Comparison of ENCODE assay signal across 15 cellular contexts in genomic region chr6:163951990-163952389, GRCh38.
DNase-seq lines count a peak whose midpoint lies in the region; ATAC-seq and TF ChIP-seq lines count a peak whose summit lies in the region.
"Had no signal": no experiment of that assay in that cellular context is flagged by ENCODE, and none has a peak within 500 bp of the region (broad histone marks: within the 10 kb centered on the region; RNA-seq: fewer than 3 reads in every experiment).

No MANE protein-coding gene starts in this region.

- H3K9me3 Mint-ChIP-seq in brain, result peaks cover 0 to 37% (median 4%) of the 10 kb centered on the region in 5 experiments

- no peak overlapping the region for H3K56ac ChIP-seq in IMR-90 (ENCODE audit: extremely low read depth, insufficient read depth, low read length)

- POLR2A ChIA-PET in IMR-90 (lab: Charles Lee; ENCODE audit: unreplicated experiment), result no interaction called here

- no peak overlapping the region for H3K14ac ChIP-seq in IMR-90 (replicated peaks; ENCODE audit: low read depth, low read length)

- BruUV-seq in IMR-90 (replicated peaks; lab: Mats Ljungman, UMichigan), result no TSS peak

- no peaks in the 10 kb centered on the region for H4K20me1 ChIP-seq in IMR-90 (ENCODE audit: insufficient read depth, low read length)
- H4K20me1 ChIP-seq: BLaER1 treated with 17β-estradiol and CSF1 and Interleukin-3, amounts not matched to agents 10 nM and 100 nM had no signal

- no peak overlapping the region for H2AK5ac ChIP-seq in IMR-90 (ENCODE audit: low read depth, low read length)

- no peak overlapping the region for H3K4me2 ChIP-seq in IMR-90 (ENCODE audit: low read depth, low read length)
- H3K4me2 ChIP-seq: BLaER1 treated with 17β-estradiol and CSF1 and Interleukin-3, amounts not matched to agents 10 nM and 100 nM had no signal

- H3K27ac Mint-ChIP-seq in brain, result peak overlapping the region in 3 of 5 experiments; percentile 3 to 87 (median 63)
- H3K27ac Mint-ChIP-seq: CD4-positive, CD25-positive, alpha-beta regulatory T cell had no signal

- no peak for TF ChIP-seq RAD21 in IMR-90 (IDR thresholded peaks at IDR 0.05; ENCODE audit: low read length)

- H4K8ac ChIP-seq in IMR-90 (ENCODE audit: low read depth in 2 of 2, low read length in 2 of 2), result no peak overlapping the region

- H3K36me3 ChIP-seq in IMR-90 (ENCODE audit: control insufficient read depth, insufficient read depth, low read length) (no peaks in the 10 kb centered on the region), psoas muscle (ENCODE audit: insufficient read depth in 1 of 2, low read depth in 1 of 2) (no peaks in the 10 kb centered on the region), ovary (no peaks in the 10 kb centered on the region), left ventricle myocardium inferior (no peaks in the 10 kb centered on the region)
- H3K36me3 ChIP-seq: BLaER1 treated with 17β-estradiol and CSF1 and Interleukin-3, amounts not matched to agents 10 nM and 100 nM had no signal

- no peak overlapping the region for H4K5ac ChIP-seq in IMR-90 (ENCODE audit: low read depth, low read length)

- no peak overlapping the region for H3K4me3 ChIP-seq in IMR-90 (ENCODE audit: insufficient read depth, low read depth, low read length)
- no peak overlapping the region for H3K4me3 ChIP-seq in psoas muscle
- H3K4me3 ChIP-seq in ovary, result no peak overlapping the region
- no peak overlapping the region for H3K4me3 ChIP-seq in left ventricle myocardium inferior
- H3K4me3 ChIP-seq: BLaER1 treated with 17β-estradiol and CSF1 and Interleukin-3, amounts not matched to agents 10 nM and 100 nM had no signal

- no peak overlapping the region for H2AK9ac ChIP-seq in IMR-90 (replicated peaks; ENCODE audit: low read depth, low read length, poor library complexity)

- H3K27me3 ChIP-seq in IMR-90 (ENCODE audit: control insufficient read depth, insufficient read depth, low read length) (no peaks in the 10 kb centered on the region), psoas muscle (ENCODE audit: insufficient read depth in 3 of 3, low read length in 2 of 3) (no peaks in the 10 kb centered on the region), ovary (no peaks in the 10 kb centered on the region), left ventricle myocardium inferior (ENCODE audit: low read depth) (no peaks in the 10 kb centered on the region)
- H3K27me3 ChIP-seq: BLaER1 treated with 17β-estradiol and CSF1 and Interleukin-3, amounts not matched to agents 10 nM and 100 nM had no signal

- TF ChIP-seq POLR2A in IMR-90 (IDR thresholded peaks at IDR 0.05; ENCODE audit: low read depth, low read length) (no peak), ovary (IDR thresholded peaks at IDR 0.05) (no peak)

- H2BK120ac ChIP-seq in IMR-90 (ENCODE audit: low read depth, low read length), result no peak overlapping the region

- no peak overlapping the region for H3K18ac ChIP-seq in IMR-90 (ENCODE audit: low read depth, low read length)

- no peaks in the 10 kb centered on the region for H3K79me1 ChIP-seq in IMR-90 (ENCODE audit: low read depth in 1 of 2, low read length in 2 of 2)

- CTCF ChIA-PET in IMR-90 (lab: Yijun Ruan, JAX), result interaction anchor here (0.6 kb wide), 1 partner anchor 24 kb away, joined by 4 read pairs; no protein-coding TSS in a partner anchor

- H3K36me3 Mint-ChIP-seq in brain, result peaks cover 3% of the 10 kb centered on the region
- H3K36me3 Mint-ChIP-seq: CD4-positive, CD25-positive, alpha-beta regulatory T cell had no signal

- no peak for ATAC-seq in IMR-90 (ENCODE audit: low read depth)
- ATAC-seq in psoas muscle, result peak in 3 of 4 donors; percentile 25 to 66 (median 40)
- no peak for ATAC-seq in HG03457 (IDR thresholded peaks at IDR 0.05; ENCODE audit: unreplicated experiment)
- ATAC-seq: HCT116 had no signal

- peak overlapping the region; percentile 21 for H2AFZ ChIP-seq in IMR-90 (replicated peaks; ENCODE audit: low read length, poor library complexity)

- H3K23ac ChIP-seq in IMR-90 (ENCODE audit: low read depth, low read length), result no peak overlapping the region

- H3K4me1 ChIP-seq in IMR-90 (ENCODE audit: control insufficient read depth, insufficient read depth, low read length) (0 out of 2 replicates have a peak, but pooled peaks cover 3% of the 10 kb centered on the region), psoas muscle (peaks cover 20% of the 10 kb centered on the region), ovary (ENCODE audit: insufficient read depth) (no peaks in the 10 kb centered on the region), left ventricle myocardium inferior (peaks cover 23% of the 10 kb centered on the region)

- DNase-seq in IMR-90 (no peak), myocyte (ENCODE audit: low read depth) (peak; percentile 51), psoas muscle (peak in 1 of 2 donors; percentile 61), ovary (no peak), medulla oblongata (ENCODE audit: extremely low spot score) (no peak), left ventricle myocardium inferior (no peak)
- DNase-seq: ACHN; Calu3; CD4-positive, CD25-positive, alpha-beta regulatory T cell; DMS 273 treated with DMSO at 0.1 percent for 48 hours had no signal

- no peak overlapping the region for H2BK5ac ChIP-seq in IMR-90 (ENCODE audit: low read depth, low read length, poor library complexity, severe bottlenecking)

- dilution Hi-C loops in IMR-90 (cut with HindIII; ENCODE audit: low sequenced_read_pairs, unreplicated experiment), result no loop called here

- WGBS in IMR-90 (ENCODE audit: extremely low coverage in 2 of 2, insufficient read length in 1 of 2), 2 experiments, result no CpG with 5 or more reads among the region's 6 CpGs
- 58 to 59% (median 58%) methylated on average over 6 of the region's 6 CpGs for WGBS in psoas muscle, 3 donors
- 92 to 94% (median 94%) methylated on average over 6 of the region's 6 CpGs for WGBS in ovary, 3 donors

- H3K4me3 Mint-ChIP-seq in brain, result no peak overlapping the region
- H3K4me3 Mint-ChIP-seq: CD4-positive, CD25-positive, alpha-beta regulatory T cell had no signal

- no peaks in the 10 kb centered on the region for H3K9me3 ChIP-seq in IMR-90 (ENCODE audit: control insufficient read depth, insufficient read depth, low read length)
- H3K9me3 ChIP-seq in psoas muscle, result no peaks in the 10 kb centered on the region
- H3K9me3 ChIP-seq in ovary, result no peaks in the 10 kb centered on the region
- H3K9me3 ChIP-seq in left ventricle myocardium inferior (replicated peaks), result no peaks in the 10 kb centered on the region
- H3K9me3 ChIP-seq: BLaER1 treated with 17β-estradiol and CSF1 and Interleukin-3, amounts not matched to agents 10 nM and 100 nM had no signal

- in situ Hi-C loops in IMR-90 (cut with MboI; ENCODE audit: low sequenced_read_pairs), result loop anchor here (10.0 to 25.0 kb wide), 2 partner anchors 365 to 517 kb away; no protein-coding TSS in a partner anchor

- H3K4me1 Mint-ChIP-seq in brain, result peaks cover 62% of the 10 kb centered on the region

- H3K27ac ChIP-seq in IMR-90 (ENCODE audit: insufficient read depth, low read length) (no peak overlapping the region), psoas muscle (peak overlapping the region; percentile 33), ovary (no peak overlapping the region), left ventricle myocardium inferior (replicated peaks) (no peak overlapping the region)
- H3K27ac ChIP-seq: BLaER1 treated with 17β-estradiol and CSF1 and Interleukin-3, amounts not matched to agents 10 nM and 100 nM; HL-60 had no signal

- H4K91ac ChIP-seq in IMR-90 (ENCODE audit: insufficient read depth, low read depth, low read length), result no peak overlapping the region

- TF ChIP-seq CTCF in IMR-90 (conservative IDR thresholded peaks at IDR 0.05; ENCODE audit: low read depth, low read length) (no peak), brain (conservative IDR thresholded peaks at IDR 0.05) (no peak), psoas muscle (IDR thresholded peaks at IDR 0.05) (no peak), ovary (IDR thresholded peaks at IDR 0.05) (no peak), left ventricle myocardium inferior (IDR thresholded peaks at IDR 0.05; ENCODE audit: borderline replicate concordance) (no peak)

- 0 out of 3 replicates have a peak overlapping the region, but pooled peaks have one; percentile 38 for H2BK15ac ChIP-seq in IMR-90 (ENCODE audit: low read depth, low read length)

- no peak for TF ChIP-seq EP300 in ovary (IDR thresholded peaks at IDR 0.05)

- no peaks in the 10 kb centered on the region for H3K27me3 Mint-ChIP-seq in brain

- no peaks in the 10 kb centered on the region for H3K9me1 ChIP-seq in IMR-90 (ENCODE audit: insufficient read depth, low read length)

- no peak overlapping the region for H2BK20ac ChIP-seq in IMR-90 (ENCODE audit: low read depth, low read length)

- no peak overlapping the region for H3K9ac ChIP-seq in IMR-90 (ENCODE audit: low read depth, low read length)
- H3K9ac ChIP-seq: BLaER1 treated with 17β-estradiol and CSF1 and Interleukin-3, amounts not matched to agents 10 nM and 100 nM had no signal

- intact Hi-C loops in IMR-90 (cut with micrococcal nuclease) (loop anchor here (10.0 kb wide), 2 partner anchors 987 to 1097 kb away; no protein-coding TSS in a partner anchor), psoas muscle (cut with DNase I) (loop anchor here in 1 of 2 donors (10.0 kb wide), 1 partner anchor 617 kb away; no protein-coding TSS in a partner anchor), ovary (cut with DNase I) (loop anchor here in 2 of 4 donors (10.0 kb wide), 1 partner anchor 527 kb away; no protein-coding TSS in a partner anchor), left ventricle myocardium inferior (cut with micrococcal nuclease) (loop anchor here (10.0 kb wide), 2 partner anchors 377 to 527 kb away; no protein-coding TSS in a partner anchor)

- H3K4ac ChIP-seq in IMR-90 (ENCODE audit: low read depth, low read length), result no peak overlapping the region

TF ChIP-seq in IMR-90, 13 proteins besides CTCF, POLR2A, EP300 and RAD21 (continues in another document):
- TF ChIP-seq NFE2L2 (IDR thresholded peaks at IDR 0.05; ENCODE audit: low read depth, low read length), result no peak
- no peak for TF ChIP-seq FOS (IDR thresholded peaks at IDR 0.05; ENCODE audit: low read depth, low read length)
- TF ChIP-seq USF2 (IDR thresholded peaks at IDR 0.05; ENCODE audit: low read depth, low read length), result no peak
- TF ChIP-seq RCOR1 (IDR thresholded peaks at IDR 0.05; ENCODE audit: insufficient replicate concordance, low read length), result no peak
- no peak for TF ChIP-seq MAFK (IDR thresholded peaks at IDR 0.05; ENCODE audit: low read depth, low read length)
- TF ChIP-seq CHD1 (IDR thresholded peaks at IDR 0.05; ENCODE audit: low read depth, low read length), result no peak
- TF ChIP-seq MXI1 (IDR thresholded peaks at IDR 0.05; ENCODE audit: borderline replicate concordance, low read depth, low read length), result no peak
- TF ChIP-seq BHLHE40 (IDR thresholded peaks at IDR 0.05; ENCODE audit: low read depth, low read length), result no peak
- TF ChIP-seq CEBPB (IDR thresholded peaks at IDR 0.05; ENCODE audit: low read depth, low read length), result no peak

Comparison
In these comparisons a context has a peak if more than half of its experiments do, and no peak if none do; other contexts are left out.
1. ATAC-seq: peak in psoas muscle (3 of 4); none in IMR-90 (single experiment) and HG03457 (single experiment).